In the genomic region with DNA sequence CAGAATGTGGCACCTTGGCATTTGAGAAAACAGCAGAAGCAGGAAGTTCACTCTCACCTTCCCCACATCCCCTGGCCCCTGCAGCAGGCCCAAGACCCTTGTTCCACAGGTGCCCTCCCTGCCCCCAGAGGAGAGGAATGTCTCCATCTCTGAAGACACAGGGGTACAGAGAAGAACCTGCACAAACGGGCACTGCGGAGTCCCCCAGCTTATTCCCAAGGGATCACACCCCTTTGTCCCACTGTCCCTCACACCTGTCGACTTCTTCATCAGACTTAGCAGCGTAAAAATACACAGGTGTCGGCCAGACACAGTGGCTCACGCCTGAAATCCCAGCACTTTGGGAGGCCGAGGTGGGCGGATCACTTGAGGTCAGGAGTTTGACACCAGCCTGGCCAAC, we compare ENCODE assay signal across 24 cellular contexts.
"Had no signal": no experiment of that assay in that cellular context is flagged by ENCODE, and none has a peak within 500 bp of the region (broad histone marks: within the 10 kb centered on the region; RNA-seq: fewer than 3 reads in every experiment).

No MANE protein-coding gene starts in this region.

- H3K36me3 Mint-ChIP-seq: activated naive CD4-positive, alpha-beta T cell treated with anti-CD3 and anti-CD28 coated beads, Interleukin-2, amount 10 ng/mL, durations not matched to agents 7 days and 5 days; activated naive CD8-positive, alpha-beta T cell treated with anti-CD3 and anti-CD28 coated beads for 36 hours; WTC11 had no signal

- H3K9me3 ChIP-seq: SJCRH30, SK-N-SH had no signal

- H3K27me3 Mint-ChIP-seq: activated T-helper 17 cell treated with anti-CD3 and anti-CD28 coated beads, Interleukin-2, amount 50 U/mL, for 72 hours had no signal

- H3K9me3 Mint-ChIP-seq: activated naive CD4-positive, alpha-beta T cell treated with anti-CD3 and anti-CD28 coated beads, Interleukin-2, amount 10 ng/mL, durations not matched to agents 7 days and 5 days; activated naive CD8-positive, alpha-beta T cell treated with anti-CD3 and anti-CD28 coated beads for 36 hours; activated T-cell treated with anti-CD3 and anti-CD28 coated beads, Interleukin-2, amount 50 U/mL, for 4 hours; activated T-helper 17 cell treated with anti-CD3 and anti-CD28 coated beads, Interleukin-2, amount 50 U/mL, for 72 hours; WTC11 had no signal

- ATAC-seq: activated CD8-positive, alpha-beta T cell treated with anti-CD3 and anti-CD28 coated beads, Interleukin-2, amount 10 ng/mL, durations not matched to agents 7 days and 5 days; activated T-cell treated with anti-CD3 and anti-CD28 coated beads, Interleukin-2, amount 50 U/mL, for 4 hours had no signal

- H3K27ac Mint-ChIP-seq: activated CD8-positive, alpha-beta T cell treated with anti-CD3 and anti-CD28 coated beads, Interleukin-2, amount 10 ng/mL, durations not matched to agents 7 days and 5 days; activated naive CD8-positive, alpha-beta T cell treated with anti-CD3 and anti-CD28 coated beads for 36 hours; activated T-helper 17 cell treated with anti-CD3 and anti-CD28 coated beads, Interleukin-2, amount 50 U/mL, for 72 hours; WTC11 had no signal

- H3K4me3 Mint-ChIP-seq: activated naive CD8-positive, alpha-beta T cell treated with anti-CD3 and anti-CD28 coated beads for 36 hours had no signal

- H3K4me3 ChIP-seq: cardiac muscle cell, SJCRH30 had no signal

- H3K9ac ChIP-seq: SK-N-SH had no signal

- DNase-seq: activated CD4-positive, alpha-beta T cell treated with anti-CD3 and anti-CD28 coated beads for 48 hours; activated CD4-positive, alpha-beta T cell treated with anti-CD3 and anti-CD28 coated beads, Interleukin-2, amount 50 U/mL, for 4 hours; activated CD4-positive, CD25-positive, alpha-beta regulatory T cell treated with anti-CD3 and anti-CD28 coated beads, Interleukin-2, amount 50 U/mL, for 72 hours; activated gamma-delta T cell; activated naive CD4-positive, alpha-beta T cell treated with anti-CD3 and anti-CD28 coated beads, Interleukin-2, amount 10 ng/mL, durations not matched to agents 7 days and 5 days; activated naive CD8-positive, alpha-beta T cell treated with anti-CD3 and anti-CD28 coated beads for 36 hours; activated T-cell treated with anti-CD3 and anti-CD28 coated beads, Interleukin-2, amount 50 U/mL, for 4 hours; NCI-H1105 treated with DMSO at 0.1 percent for 48 hours; NCI-H1436 treated with DMSO at 0.1 percent for 48 hours; NCI-H187; NCI-H2081; NCI-H510A treated with DMSO at 0.1 percent for 48 hours; NK-92 treated with Interleukin-12 subunit alpha and Interleukin-12 subunit beta, amount 100 ng/mL, for 24 hours; OCI-M1; Right ventricle myocardium superior; RPMI8226; SJCRH30; SK-N-SH; T-helper 9 cell had no signal

- H3K27me3 ChIP-seq: brain microvascular endothelial cell, cardiac muscle cell, SJCRH30 had no signal

- H3K36me3 ChIP-seq: brain microvascular endothelial cell, cardiac muscle cell had no signal

- H3K27ac ChIP-seq: brain microvascular endothelial cell, cardiac muscle cell, SJCRH30 had no signal
